ENCODE assay signal across 8 cellular contexts in genomic region chr10:130179640-130180039, GRCh38. TPM values are rescaled to one million over a fixed set of nuclear protein-coding genes. Genes with fewer than 3 reads are reported as not detected.
DNase-seq lines count a peak whose midpoint lies in the region; ATAC-seq, FAIRE-seq and TF ChIP-seq lines count a peak whose summit lies in the region.

No MANE protein-coding gene starts in this region.

- no peaks in the 10 kb centered on the region for H3K9me3 Mint-ChIP-seq in stimulated activated memory B cell treated with anti-CD40 and anti-IgM and Interleukin-4, amounts not matched to agents 10 μg/mL and 1 μg/mL and 100 μg/mL, for 72 hours

- H3K4me2 ChIP-seq in neural cell (ENCODE audit: low read length): no peak overlapping the region

- H3K27ac ChIP-seq in HEK293 (ENCODE audit: extremely low read depth, low read depth, low read length) (no peak overlapping the region), neural cell (ENCODE audit: low read length) (no peak overlapping the region)

- H3K36me3 ChIP-seq in HEK293 (ENCODE audit: control insufficient read depth in 2 of 2, insufficient read depth in 1 of 2, low read length in 2 of 2): peaks cover 27 to 80% of the 10 kb centered on the region in 2 experiments
- peaks cover 3% of the 10 kb centered on the region for H3K36me3 ChIP-seq in neural cell (ENCODE audit: insufficient read depth, low read length)

- no peak overlapping the region for H3K9ac ChIP-seq in neural cell (ENCODE audit: low read length)

- FAIRE-seq in D721Med (lab: Jason Lieb, UNC): no peak

- CTCF ChIA-PET in HEK293 (lab: Yijun Ruan, JAX): interaction anchor here (0.5 to 2.0 kb wide), 17 partner anchors 13 to 1921 kb away, joined by 3 to 8 read pairs (median 3); no protein-coding TSS in a partner anchor

- no peak for ATAC-seq in stimulated activated memory B cell treated with anti-CD40 and anti-IgM and Interleukin-4, amounts not matched to agents 10 μg/mL and 1 μg/mL and 100 μg/mL, for 72 hours
- ATAC-seq in HG02610 (IDR thresholded peaks at IDR 0.05; ENCODE audit: unreplicated experiment): no peak
- no peak for ATAC-seq in HG02840 (IDR thresholded peaks at IDR 0.05; ENCODE audit: low FRiP score, unreplicated experiment)

- POLR2A ChIA-PET in HEK293 (lab: Yijun Ruan, JAX): interaction anchor here (0.7 to 1.1 kb wide), 2 partner anchors 20 to 69 kb away, joined by 4 to 6 read pairs; partner anchors contain the start of gene C10orf143

- peak; percentile 92 for TF ChIP-seq RAD21 in neural cell (conservative IDR thresholded peaks at IDR 0.05)

- no peaks in the 10 kb centered on the region for H3K27me3 ChIP-seq in neural cell (ENCODE audit: insufficient read depth, low read depth, low read length)

- H3K4me1 Mint-ChIP-seq in stimulated activated memory B cell treated with anti-CD40 and anti-IgM and Interleukin-4, amounts not matched to agents 10 μg/mL and 1 μg/mL and 100 μg/mL, for 72 hours: no peaks in the 10 kb centered on the region

- no peak overlapping the region for H2AFZ ChIP-seq in neural cell (ENCODE audit: low read depth, low read length)

- peaks cover 69% of the 10 kb centered on the region for H3K36me3 Mint-ChIP-seq in stimulated activated memory B cell treated with anti-CD40 and anti-IgM and Interleukin-4, amounts not matched to agents 10 μg/mL and 1 μg/mL and 100 μg/mL, for 72 hours

- H3F3A ChIP-seq in neural cell (ENCODE audit: insufficient read depth, low read length, poor library complexity, severe bottlenecking): no peaks in the 10 kb centered on the region

- H4K20me1 ChIP-seq in neural cell (ENCODE audit: insufficient read depth): no peaks in the 10 kb centered on the region

- no peaks in the 10 kb centered on the region for H3K4me1 ChIP-seq in HEK293 (ENCODE audit: control insufficient read depth, insufficient read depth, low read length)

- H3K9me3 ChIP-seq in HEK293 (ENCODE audit: control insufficient read depth, insufficient read depth, low read depth, low read length) (no peaks in the 10 kb centered on the region), neural cell (ENCODE audit: low read length) (no peaks in the 10 kb centered on the region)

- DNase-seq in D721Med (ENCODE audit: insufficient read length, low spot score): no peak
- DNase-seq in SW480 (ENCODE audit: low spot score): peak; percentile 21
- peak; percentile 53 for DNase-seq in epithelial cell of esophagus (ENCODE audit: low read depth)

- TF ChIP-seq EP300 in neural cell (conservative IDR thresholded peaks at IDR 0.05; ENCODE audit: poor library complexity, severe bottlenecking): no peak

- H3K4me3 Mint-ChIP-seq in stimulated activated memory B cell treated with anti-CD40 and anti-IgM and Interleukin-4, amounts not matched to agents 10 μg/mL and 1 μg/mL and 100 μg/mL, for 72 hours: no peak overlapping the region

- H3K79me2 ChIP-seq in neural cell (replicated peaks; ENCODE audit: insufficient read depth, low read length): no peaks in the 10 kb centered on the region

- no peaks in the 10 kb centered on the region for H3K9me2 ChIP-seq in neural cell (ENCODE audit: insufficient read depth, low read length)

- peak; percentile 45 for TF ChIP-seq CTCF in D721Med (IDR thresholded peaks at IDR 0.05; ENCODE audit: insufficient read depth, missing control alignments)
- peak; percentile 28; the same call in 1 of the 2 replicates for TF ChIP-seq CTCF in HEK293 (tag by site-specific recombination; IDR thresholded peaks at IDR 0.05)
- TF ChIP-seq CTCF in epithelial cell of esophagus (IDR thresholded peaks at IDR 0.05; ENCODE audit: insufficient read depth, low read depth, low read length, missing control alignments): peak; percentile 54
- peak; percentile 90 for TF ChIP-seq CTCF in neural cell (IDR thresholded peaks at IDR 0.05; ENCODE audit: poor library complexity, severe bottlenecking)

- H3K27me3 Mint-ChIP-seq in stimulated activated memory B cell treated with anti-CD40 and anti-IgM and Interleukin-4, amounts not matched to agents 10 μg/mL and 1 μg/mL and 100 μg/mL, for 72 hours: no peaks in the 10 kb centered on the region

- no peak overlapping the region for H3K27ac Mint-ChIP-seq in stimulated activated memory B cell treated with anti-CD40 and anti-IgM and Interleukin-4, amounts not matched to agents 10 μg/mL and 1 μg/mL and 100 μg/mL, for 72 hours

- H3K4me3 ChIP-seq in HEK293 (ENCODE audit: low read depth, low read length): no peak overlapping the region
- no peak overlapping the region for H3K4me3 ChIP-seq in epithelial cell of esophagus (ENCODE audit: low read length)
- no peak overlapping the region for H3K4me3 ChIP-seq in neural cell (ENCODE audit: low read length)

TF ChIP-seq in HEK293, 187 proteins besides CTCF, POLR2A, EP300 and RAD21 (continues in another document):
- TF ChIP-seq ZNF629 (tag by site-specific recombination; IDR thresholded peaks at IDR 0.05) (peak; percentile 81), ZBTB21 (tag by site-specific recombination; IDR thresholded peaks at IDR 0.05) (peak; percentile 50; the same call in 1 of the 2 replicates), YY2 (tag by site-specific recombination; IDR thresholded peaks at IDR 0.05) (no peak), ZNF600 (tag by site-specific recombination; IDR thresholded peaks at IDR 0.05) (peak; percentile 91), PRDM6 (tag by site-specific recombination; IDR thresholded peaks at IDR 0.05) (peak; percentile 56; the same call in 1 of the 2 replicates), ZNF521 (tag by site-specific recombination; IDR thresholded peaks at IDR 0.05) (no peak), ZSCAN30 (tag by site-specific recombination; IDR thresholded peaks at IDR 0.05) (0 out of 2 replicates have a peak, but pooled peaks have one; percentile 27), ZNF561 (tag by site-specific recombination; IDR thresholded peaks at IDR 0.05; ENCODE audit: borderline replicate concordance) (0 out of 2 replicates have a peak, but pooled peaks have one; percentile 45), ZNF2 (tag by site-specific recombination; IDR thresholded peaks at IDR 0.05) (peak; percentile 60; the same call in 1 of the 2 replicates), ZNF660 (tag by site-specific recombination; IDR thresholded peaks at IDR 0.05) (0 out of 2 replicates have a peak, but pooled peaks have one; percentile 29), KLF10 (tag by site-specific recombination; IDR thresholded peaks at IDR 0.05) (0 out of 2 replicates have a peak, but pooled peaks have one; percentile 19)

TF ChIP-seq in neural cell, 6 proteins besides CTCF, POLR2A, EP300 and RAD21:
- peak; percentile 82 for TF ChIP-seq SMC3 (conservative IDR thresholded peaks at IDR 0.05; ENCODE audit: poor library complexity)
- no peak for TF ChIP-seq EZH2 (IDR thresholded peaks at IDR 0.05; ENCODE audit: borderline replicate concordance, insufficient read depth, low read length, poor library complexity, severe bottlenecking)
- TF ChIP-seq POLR2AphosphoS5 (IDR thresholded peaks at IDR 0.05): no peak

RNA-seq across cellular contexts. Expression of gene GLRX3, which starts 43.4 kb away (rescaled TPM):
- 118 and 170 TPM in 2 replicates for polyA plus RNA-seq in neural cell
- 52.8 and 60.3 TPM in 2 replicates for polyA minus RNA-seq in neural cell

Comparison
In these comparisons a context has a peak if more than half of its experiments do, and no peak if none do; other contexts are left out.
1. CTCF ChIP-seq: peak in every context shown above with its lines; median percentile 90 in neural cell; 54 in epithelial cell of esophagus; 45 in D721Med; 28 in HEK293.